1 cellular context compared by ENCODE assay signal in genomic region chr1:151577173-151577572, GRCh38.
TF ChIP-seq lines count a peak whose summit lies in the region.

No MANE protein-coding gene starts in this region.

TF ChIP-seq in GM23338, 12 proteins besides CTCF, POLR2A, EP300 and RAD21 (continued from another document):
- no peak for TF ChIP-seq ETS1 (IDR thresholded peaks at IDR 0.05)
- TF ChIP-seq ZNF462 (CRISPR knock-in tag; IDR thresholded peaks at IDR 0.05): no peak
- no peak for TF ChIP-seq JUNB (IDR thresholded peaks at IDR 0.05; ENCODE audit: unreplicated experiment)
- no peak for TF ChIP-seq REST (IDR thresholded peaks at IDR 0.05; ENCODE audit: unreplicated experiment)
- no peak for TF ChIP-seq EZH2phosphoT487 (IDR thresholded peaks at IDR 0.05; ENCODE audit: unreplicated experiment)
- TF ChIP-seq CREB1 (CRISPR knock-in tag; IDR thresholded peaks at IDR 0.05; ENCODE audit: low read depth): no peak
- TF ChIP-seq ZNF331 (CRISPR knock-in tag; IDR thresholded peaks at IDR 0.05; ENCODE audit: low read depth): no peak
